15 cellular contexts compared by ENCODE assay signal in the genomic region with DNA sequence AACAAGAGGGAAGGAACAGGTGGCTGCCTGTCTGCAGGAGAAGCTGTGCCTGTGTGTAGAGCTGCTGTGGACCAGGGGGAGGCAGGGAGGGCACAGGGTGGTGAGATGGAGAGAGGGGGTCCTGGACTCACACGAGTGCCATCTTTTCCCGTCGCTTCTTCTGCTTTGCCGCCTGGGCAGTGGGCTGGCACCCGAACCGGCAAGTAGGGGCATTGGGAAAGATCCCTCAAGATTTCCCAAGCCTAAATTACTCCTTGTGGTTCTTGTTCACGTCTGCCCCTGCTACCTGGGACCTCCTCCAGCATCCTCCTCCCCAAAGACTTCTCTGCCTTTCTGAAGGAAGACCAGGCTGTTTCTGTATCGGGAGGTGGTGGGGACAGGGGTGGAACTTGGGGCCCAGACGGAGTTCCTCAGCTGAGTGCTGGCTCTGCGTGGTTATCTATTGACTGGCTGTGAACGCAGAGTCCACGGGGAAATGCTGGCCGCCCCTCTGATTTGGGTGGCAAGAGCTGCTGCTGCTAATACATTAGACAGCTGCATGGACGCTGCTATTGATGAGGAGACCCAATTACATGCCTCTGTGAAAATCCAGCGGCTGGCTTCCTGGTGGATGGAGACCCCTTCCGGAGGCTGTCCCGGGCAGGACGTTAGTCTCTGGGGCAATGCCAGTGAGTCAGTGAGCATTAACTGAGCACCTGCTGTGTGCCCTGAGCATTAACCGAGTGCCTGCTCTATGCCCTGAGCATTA.
"Had no signal": no experiment of that assay in that cellular context is flagged by ENCODE, and none has a peak within 500 bp of the region (broad histone marks: within the 10 kb centered on the region; RNA-seq: fewer than 3 reads in every experiment).

No MANE protein-coding gene starts in this region.

- H3K36me3 Mint-ChIP-seq: activated CD4-positive, alpha-beta memory T cell treated with anti-CD3 and anti-CD28 coated beads for 36 hours; activated naive CD8-positive, alpha-beta T cell had no signal

- H3K4me3 Mint-ChIP-seq: activated CD4-positive, alpha-beta memory T cell treated with anti-CD3 and anti-CD28 coated beads for 36 hours; activated CD4-positive, alpha-beta T cell treated with anti-CD3 and anti-CD28 coated beads for 36 hours; activated naive CD8-positive, alpha-beta T cell; activated T-helper 1 cell treated with anti-CD3 and anti-CD28 coated beads, Interleukin-12 subunit alpha, Interleukin-12 subunit beta, Interleukin-2, Interleukin-4 antibody, amounts not matched to agents 30 ng/mL and 10 ng/mL and 1 ng/mL, durations not matched to agents 14 hours and 24 hours and 36 hours; memory B cell; stimulated activated naive CD8-positive, alpha-beta T cell treated with anti-CD3 and anti-CD28 coated beads, Interleukin-15, Interleukin-2, amounts not matched to agents 100 ng/mL and 50 ng/mL, for 24 hours had no signal

- H3K36me3 ChIP-seq: cardiac muscle cell had no signal

- H3K27me3 Mint-ChIP-seq: activated CD4-positive, alpha-beta memory T cell treated with anti-CD3 and anti-CD28 coated beads for 36 hours; activated CD4-positive, alpha-beta T cell treated with anti-CD3 and anti-CD28 coated beads for 36 hours; activated naive CD8-positive, alpha-beta T cell; memory B cell had no signal

- H3K4me1 ChIP-seq: parathyroid adenoma had no signal

- DNase-seq: activated CD4-positive, alpha-beta memory T cell treated with anti-CD3 and anti-CD28 coated beads for 36 hours; activated CD4-positive, alpha-beta T cell treated with anti-CD3 and anti-CD28 coated beads for 36 hours; activated T-cell treated with anti-CD3 and anti-CD28 coated beads for 4 hours; naive B cell; stimulated activated CD8-positive, alpha-beta memory T cell treated with anti-CD3 and anti-CD28 coated beads, Interleukin-4, amount 100 ng/mL, for 48 hours; WERI-Rb-1 had no signal

- H3K27me3 ChIP-seq: cardiac muscle cell, dorsolateral prefrontal cortex had no signal

- H3K27ac Mint-ChIP-seq: activated CD4-positive, alpha-beta memory T cell treated with anti-CD3 and anti-CD28 coated beads for 36 hours; activated CD4-positive, alpha-beta T cell treated with anti-CD3 and anti-CD28 coated beads for 36 hours; activated naive CD8-positive, alpha-beta T cell; activated T-helper 1 cell treated with anti-CD3 and anti-CD28 coated beads, Interleukin-12 subunit alpha, Interleukin-12 subunit beta, Interleukin-2, Interleukin-4 antibody, amounts not matched to agents 30 ng/mL and 10 ng/mL and 1 ng/mL, durations not matched to agents 14 hours and 24 hours and 36 hours; memory B cell; stimulated activated naive CD8-positive, alpha-beta T cell treated with anti-CD3 and anti-CD28 coated beads, Interleukin-15, Interleukin-2, amounts not matched to agents 100 ng/mL and 50 ng/mL, for 24 hours had no signal

- ATAC-seq: activated CD4-positive, alpha-beta T cell treated with anti-CD3 and anti-CD28 coated beads for 36 hours had no signal

- H3K9me3 ChIP-seq: mucosa of descending colon had no signal

- H3K27ac ChIP-seq: cardiac muscle cell, dorsolateral prefrontal cortex, parathyroid adenoma, SK-N-MC, WERI-Rb-1 had no signal

- H3K4me3 ChIP-seq: cardiac muscle cell, dorsolateral prefrontal cortex, mucosa of descending colon, SK-N-MC had no signal

- H3K9me3 Mint-ChIP-seq: activated CD4-positive, alpha-beta memory T cell treated with anti-CD3 and anti-CD28 coated beads for 36 hours; activated T-helper 1 cell treated with anti-CD3 and anti-CD28 coated beads, Interleukin-12 subunit alpha, Interleukin-12 subunit beta, Interleukin-2, Interleukin-4 antibody, amounts not matched to agents 30 ng/mL and 10 ng/mL and 1 ng/mL, durations not matched to agents 14 hours and 24 hours and 36 hours; memory B cell; naive B cell; stimulated activated naive CD8-positive, alpha-beta T cell treated with anti-CD3 and anti-CD28 coated beads, Interleukin-15, Interleukin-2, amounts not matched to agents 100 ng/mL and 50 ng/mL, for 24 hours had no signal
